Comparison of ENCODE assay signal across 1 cellular context in the genomic region with DNA sequence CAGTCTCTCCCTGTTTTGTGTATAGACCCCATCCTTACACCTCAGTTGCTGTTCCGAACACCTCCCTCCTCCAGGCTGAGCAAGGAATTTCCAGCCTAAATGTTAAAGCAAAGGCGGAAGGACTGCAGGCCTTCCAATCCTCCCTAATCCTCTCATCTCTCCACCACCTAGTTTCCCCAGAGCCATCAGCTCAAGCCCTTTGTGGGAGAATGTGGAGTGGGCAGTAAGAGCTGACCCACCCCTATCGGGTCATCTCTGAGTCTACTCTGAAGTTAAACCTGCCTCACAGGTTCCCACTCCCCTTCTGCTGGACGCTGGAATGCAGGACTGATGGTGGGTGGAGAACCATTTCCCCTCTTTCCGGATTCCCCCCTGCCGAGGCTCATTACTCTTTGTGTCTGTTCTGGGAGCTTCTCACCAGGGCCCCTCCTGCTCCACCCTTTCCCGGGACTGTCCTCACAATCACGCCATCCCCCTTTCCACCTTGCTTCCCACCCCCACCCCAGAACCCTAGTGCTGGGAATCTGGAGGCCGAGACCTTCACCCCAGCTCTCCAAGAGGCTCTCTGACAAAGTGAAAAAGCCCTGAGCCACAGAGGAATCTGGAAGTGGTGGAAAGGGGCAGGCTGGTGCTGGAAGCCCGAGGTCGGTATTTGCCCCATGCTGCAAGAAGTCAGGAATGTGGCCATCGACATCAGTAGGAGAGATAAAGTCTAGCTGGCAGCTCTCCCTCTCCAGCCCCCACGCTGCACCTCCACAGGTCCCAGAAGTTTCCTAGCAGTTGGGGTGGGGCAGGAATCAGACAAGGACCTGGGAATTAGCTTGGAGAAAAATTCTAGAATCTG.
TF ChIP-seq lines count a peak whose summit lies in the region.

No MANE protein-coding gene starts in this region.

TF ChIP-seq in Ishikawa, 13 proteins besides CTCF, POLR2A, EP300 and RAD21 (continued from another document):
- TF ChIP-seq, protein P1, sequence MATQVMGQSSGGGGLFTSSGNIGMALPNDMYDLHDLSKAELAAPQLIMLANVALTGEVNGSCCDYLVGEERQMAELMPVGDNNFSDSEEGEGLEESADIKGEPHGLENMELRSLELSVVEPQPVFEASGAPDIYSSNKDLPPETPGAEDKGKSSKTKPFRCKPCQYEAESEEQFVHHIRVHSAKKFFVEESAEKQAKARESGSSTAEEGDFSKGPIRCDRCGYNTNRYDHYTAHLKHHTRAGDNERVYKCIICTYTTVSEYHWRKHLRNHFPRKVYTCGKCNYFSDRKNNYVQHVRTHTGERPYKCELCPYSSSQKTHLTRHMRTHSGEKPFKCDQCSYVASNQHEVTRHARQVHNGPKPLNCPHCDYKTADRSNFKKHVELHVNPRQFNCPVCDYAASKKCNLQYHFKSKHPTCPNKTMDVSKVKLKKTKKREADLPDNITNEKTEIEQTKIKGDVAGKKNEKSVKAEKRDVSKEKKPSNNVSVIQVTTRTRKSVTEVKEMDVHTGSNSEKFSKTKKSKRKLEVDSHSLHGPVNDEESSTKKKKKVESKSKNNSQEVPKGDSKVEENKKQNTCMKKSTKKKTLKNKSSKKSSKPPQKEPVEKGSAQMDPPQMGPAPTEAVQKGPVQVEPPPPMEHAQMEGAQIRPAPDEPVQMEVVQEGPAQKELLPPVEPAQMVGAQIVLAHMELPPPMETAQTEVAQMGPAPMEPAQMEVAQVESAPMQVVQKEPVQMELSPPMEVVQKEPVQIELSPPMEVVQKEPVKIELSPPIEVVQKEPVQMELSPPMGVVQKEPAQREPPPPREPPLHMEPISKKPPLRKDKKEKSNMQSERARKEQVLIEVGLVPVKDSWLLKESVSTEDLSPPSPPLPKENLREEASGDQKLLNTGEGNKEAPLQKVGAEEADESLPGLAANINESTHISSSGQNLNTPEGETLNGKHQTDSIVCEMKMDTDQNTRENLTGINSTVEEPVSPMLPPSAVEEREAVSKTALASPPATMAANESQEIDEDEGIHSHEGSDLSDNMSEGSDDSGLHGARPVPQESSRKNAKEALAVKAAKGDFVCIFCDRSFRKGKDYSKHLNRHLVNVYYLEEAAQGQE (IDR thresholded peaks at IDR 0.05; ENCODE audit: low read depth): no peak; the same call in 1 of the 2 replicates
